In the genomic region with DNA sequence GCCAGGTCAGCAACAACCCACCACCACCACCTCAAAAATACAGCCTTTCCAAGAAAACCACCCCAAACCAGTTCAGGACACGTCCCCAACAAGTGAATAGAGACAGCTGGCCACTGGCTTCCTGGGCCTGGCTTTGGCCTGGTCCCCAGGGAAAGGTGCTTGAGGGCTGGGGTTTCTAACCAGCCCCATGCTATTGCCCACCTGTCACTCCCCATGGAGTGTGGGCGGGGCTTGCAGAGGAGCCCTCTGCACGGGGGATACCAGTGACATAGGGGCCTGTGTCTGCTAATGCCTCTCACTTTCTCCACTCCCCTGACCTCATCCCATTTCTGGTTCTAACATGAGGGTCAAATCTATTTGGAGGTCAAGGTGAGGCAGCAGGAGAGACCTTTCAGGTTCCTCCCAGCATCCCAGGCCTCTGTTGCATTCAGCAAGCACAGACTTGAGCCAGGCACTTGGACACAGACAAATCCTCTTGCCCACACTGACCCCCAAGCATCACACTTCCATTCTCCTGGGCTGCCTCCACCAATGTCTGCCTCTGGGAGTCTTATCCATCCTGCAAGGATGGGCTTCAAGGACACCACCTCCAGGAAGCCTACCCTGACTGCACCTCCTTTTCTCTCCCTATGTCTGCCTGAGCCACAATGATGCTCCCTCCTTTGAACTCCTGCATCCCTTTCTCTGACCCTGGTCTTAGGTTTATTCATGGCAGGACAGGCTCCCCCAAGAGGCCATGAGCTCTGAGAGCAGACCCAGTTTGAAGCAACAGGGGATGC, we compare ENCODE assay signal across 19 cellular contexts. TPM values are rescaled to one million over a fixed set of nuclear protein-coding genes. Genes with fewer than 3 reads are reported as not detected.
DNase-seq lines count a peak whose midpoint lies in the region; ATAC-seq, FAIRE-seq and TF ChIP-seq lines count a peak whose summit lies in the region.
"Had no signal": no experiment of that assay in that cellular context is flagged by ENCODE, and none has a peak within 500 bp of the region (broad histone marks: within the 10 kb centered on the region; RNA-seq: fewer than 3 reads in every experiment).

No MANE protein-coding gene starts in this region.

- H3K27me3 Mint-ChIP-seq in neural progenitor cell (ENCODE audit: insufficient read depth, low read depth) (peaks cover 12% of the 10 kb centered on the region), MCF 10A (ENCODE audit: insufficient read depth, unreplicated experiment) (peaks cover 17% of the 10 kb centered on the region)

- H3K4me2 ChIP-seq in A549 (no peak overlapping the region), neural progenitor cell (no peak overlapping the region)
- H3K4me2 ChIP-seq: BLaER1 had no signal

- H4K20me1 ChIP-seq in neural progenitor cell (ENCODE audit: low read depth): no peaks in the 10 kb centered on the region
- H4K20me1 ChIP-seq: BLaER1 had no signal

- intact Hi-C loops in MCF 10A (cut with micrococcal nuclease): no loop called here

- H3K9ac ChIP-seq in neural progenitor cell: no peak overlapping the region
- H3K9ac ChIP-seq: BLaER1, GM23248 had no signal

- no peak overlapping the region for H2AFZ ChIP-seq in neural progenitor cell (replicated peaks)
- H2AFZ ChIP-seq: GM23248 had no signal

- H3K27ac ChIP-seq in A549: no peak overlapping the region
- H3K27ac ChIP-seq in neural progenitor cell: no peak overlapping the region
- H3K27ac ChIP-seq: BLaER1, GM23248 had no signal

- BruUV-seq in MCF 10A (replicated peaks; lab: Mats Ljungman, UMichigan): no TSS peak

- H3K4me3 ChIP-seq in A549 (no peak overlapping the region), neural progenitor cell (no peak overlapping the region)
- H3K4me3 ChIP-seq: BLaER1, GM23248 had no signal

- POLR2A ChIA-PET in A549 (lab: Yijun Ruan, JAX): no interaction called here
- POLR2A ChIA-PET in MCF 10A (lab: Yijun Ruan, JAX): interaction anchor here (0.6 kb wide), 1 partner anchor 1106 kb away, joined by 4 read pairs; no protein-coding TSS in a partner anchor

- peaks cover 2% of the 10 kb centered on the region for H3K9me3 Mint-ChIP-seq in neural progenitor cell
- no peaks in the 10 kb centered on the region for H3K9me3 Mint-ChIP-seq in MCF 10A (ENCODE audit: unreplicated experiment)

- TF ChIP-seq CTCF in A549 (IDR thresholded peaks at IDR 0.05): no peak
- TF ChIP-seq CTCF in GM13976 (IDR thresholded peaks at IDR 0.05; ENCODE audit: borderline replicate concordance, control extremely low read depth, extremely low read depth, insufficient read depth, missing control alignments): no peak
- no peak for TF ChIP-seq CTCF in neural progenitor cell (IDR thresholded peaks at IDR 0.05)
- TF ChIP-seq CTCF in MCF 10A (IDR thresholded peaks at IDR 0.05; ENCODE audit: unreplicated experiment): no peak

- in situ Hi-C loops in GM13976 (cut with MboI; ENCODE audit: low sequenced_read_pairs, unreplicated experiment): loop anchor here (25.0 kb wide), 1 partner anchor 353 kb away; no protein-coding TSS in a partner anchor

- 55% methylated on average over 3 of the region's 3 CpGs for WGBS in A549 (ENCODE audit: missing lambda C conversion rate)

- no peak for DNase-seq in A549 (ENCODE audit: low read depth in 1 of 2, low spot score in 1 of 2)
- DNase-seq in GM13976 (ENCODE audit: low spot score): peak; percentile 23
- peak; percentile 32 for DNase-seq in NCI-H69 (lab: John Stamatoyannopoulos, UW)
- DNase-seq in neural progenitor cell (ENCODE audit: low spot score): no peak
- DNase-seq in MCF 10A (ENCODE audit: unreplicated experiment): no peak
- DNase-seq in GM03348 (ENCODE audit: low spot score): no peak
- DNase-seq: AML-193; Caco-2; CD8-positive, alpha-beta memory T cell; DND-41; GDM1; GM23248; H9 had no signal

- H3K27ac Mint-ChIP-seq in neural progenitor cell: no peak overlapping the region
- H3K27ac Mint-ChIP-seq in MCF 10A (ENCODE audit: low read depth, unreplicated experiment): no peak overlapping the region

- peaks cover 26% of the 10 kb centered on the region for H3K4me1 Mint-ChIP-seq in neural progenitor cell
- no peaks in the 10 kb centered on the region for H3K4me1 Mint-ChIP-seq in MCF 10A (ENCODE audit: insufficient read depth, unreplicated experiment)
- H3K4me1 Mint-ChIP-seq: CD8-positive, alpha-beta memory T cell had no signal

- no peak for TF ChIP-seq RAD21 in A549 (conservative IDR thresholded peaks at IDR 0.05 in 1 of 2, IDR thresholded peaks at IDR 0.05 in 1 of 2)

- H3K36me3 ChIP-seq in neural progenitor cell: no peaks in the 10 kb centered on the region
- H3K36me3 ChIP-seq: BLaER1 had no signal

- H3K36me3 Mint-ChIP-seq in neural progenitor cell: no peaks in the 10 kb centered on the region
- peaks cover 2% of the 10 kb centered on the region for H3K36me3 Mint-ChIP-seq in MCF 10A (ENCODE audit: insufficient read depth, unreplicated experiment)

- H3K79me2 ChIP-seq in neural progenitor cell (ENCODE audit: low read depth): no peaks in the 10 kb centered on the region

- CTCF ChIA-PET in A549 (lab: Yijun Ruan, JAX) (interaction anchor here (1.1 to 20.3 kb wide), 4 partner anchors 13 to 241 kb away, joined by 3 to 385 read pairs (median 6); a partner anchor contains a TSS), MCF 10A (lab: Yijun Ruan, JAX) (interaction anchor here (0.6 to 5.0 kb wide), 9 partner anchors 10 to 861 kb away, joined by 3 to 39 read pairs (median 8); no protein-coding TSS in a partner anchor)

- peaks cover 4% of the 10 kb centered on the region; the same call in 1 of the 3 replicates for H3K9me3 ChIP-seq in A549
- no peaks in the 10 kb centered on the region for H3K9me3 ChIP-seq in neural progenitor cell (ENCODE audit: low read depth)
- H3K9me3 ChIP-seq: Caco-2 had no signal

- TF ChIP-seq POLR2A in A549 (IDR thresholded peaks at IDR 0.05; ENCODE audit: low read length): no peak

- H3K4me1 ChIP-seq in A549 (no peaks in the 10 kb centered on the region), neural progenitor cell (peaks cover 23% of the 10 kb centered on the region)
- H3K4me1 ChIP-seq: BLaER1, Caco-2 had no signal

- peaks cover 10% of the 10 kb centered on the region for H3F3A ChIP-seq in neural progenitor cell (ENCODE audit: low read depth)

- no peak for TF ChIP-seq EP300 in A549 (IDR thresholded peaks at IDR 0.05)

- peak overlapping the region; percentile 57 for H3K4me3 Mint-ChIP-seq in neural progenitor cell
- no peak overlapping the region for H3K4me3 Mint-ChIP-seq in MCF 10A (ENCODE audit: unreplicated experiment)
- H3K4me3 Mint-ChIP-seq: CD8-positive, alpha-beta memory T cell; H9 had no signal

- H3K27me3 ChIP-seq in neural progenitor cell: no peaks in the 10 kb centered on the region
- H3K27me3 ChIP-seq: BLaER1 had no signal

- no peak for FAIRE-seq in A549 (lab: Jason Lieb, UNC)
- FAIRE-seq: GM18507, HepG2, HTR-8/SVneo had no signal

- ATAC-seq in A549 (no peak), GM21723 (IDR thresholded peaks at IDR 0.05; ENCODE audit: unreplicated experiment) (no peak)
- ATAC-seq: HepG2 had no signal

TF ChIP-seq in A549, 52 proteins besides CTCF, POLR2A, EP300 and RAD21:
- TF ChIP-seq ZFP36 (IDR thresholded peaks at IDR 0.05; ENCODE audit: borderline replicate concordance, partially characterized antibody) (peak; percentile 76), KDM1A (IDR thresholded peaks at IDR 0.05; ENCODE audit: low read depth) (no peak), HEYL (CRISPR knock-in tag; IDR thresholded peaks at IDR 0.05) (no peak), POLR2AphosphoS2 (conservative IDR thresholded peaks at IDR 0.05; ENCODE audit: low read length) (no peak), JUN (IDR thresholded peaks at IDR 0.05) (no peak), BHLHE40 (IDR thresholded peaks at IDR 0.05; ENCODE audit: low read depth, low read length) (no peak)
- TF ChIP-seq, protein P1, sequence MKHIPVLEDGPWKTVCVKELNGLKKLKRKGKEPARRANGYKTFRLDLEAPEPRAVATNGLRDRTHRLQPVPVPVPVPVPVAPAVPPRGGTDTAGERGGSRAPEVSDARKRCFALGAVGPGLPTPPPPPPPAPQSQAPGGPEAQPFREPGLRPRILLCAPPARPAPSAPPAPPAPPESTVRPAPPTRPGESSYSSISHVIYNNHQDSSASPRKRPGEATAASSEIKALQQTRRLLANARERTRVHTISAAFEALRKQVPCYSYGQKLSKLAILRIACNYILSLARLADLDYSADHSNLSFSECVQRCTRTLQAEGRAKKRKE (CRISPR knock-in tag; IDR thresholded peaks at IDR 0.05; ENCODE audit: low read depth): no peak
TF ChIP-seq in A549: peak in this region for 1.

RNA-seq across cellular contexts. Expression of a gene that starts 16.1 kb away (rescaled TPM):
- polyA plus RNA-seq in A549 (2011; rRNA removed) (2.6 and 3.0 TPM in 2 replicates), A549 (2017; fragmentation: RNase III; extraction: RNeasy Plus Mini Kit Qiagen cat#74134 plus additional on column Dnase treatment) (1.8 to 2.7 TPM (median 1.9 TPM) in 3 replicates)
- 2.1 and 2.5 TPM in 2 replicates for polyA plus RNA-seq in A549 (2012; cell fraction: cytosol; rRNA removed)
- 2.0 and 2.6 TPM in 2 replicates for polyA plus RNA-seq in A549 (2012; cell fraction: nucleus; rRNA removed)
- 1.9 and 4.3 TPM in 2 replicates for polyA minus RNA-seq in A549 (2011; rRNA and poly(A)+ RNA removed)
- total RNA-seq in neural progenitor cell (ENCODE audit: low replicate concordance) (0.75 and 0.84 TPM in 2 replicates), MCF 10A (2022) (9.0 and 13.6 TPM in 2 replicates)

RNA-seq across cellular contexts. Expression of a gene that starts 50.4 kb away (rescaled TPM):
- 94.9 and 120 TPM in 2 replicates for polyA plus RNA-seq in A549 (2011; rRNA removed)
- polyA plus RNA-seq in A549 (2012; cell fraction: cytosol; rRNA removed): 122 and 157 TPM in 2 replicates
- polyA plus RNA-seq in A549 (2012; cell fraction: nucleus; rRNA removed): 42.4 and 61.1 TPM in 2 replicates
- 145 to 148 TPM (median 147 TPM) in 3 replicates for polyA plus RNA-seq in A549 (2017; fragmentation: RNase III; extraction: RNeasy Plus Mini Kit Qiagen cat#74134 plus additional on column Dnase treatment)
- polyA minus RNA-seq in A549 (2011; rRNA and poly(A)+ RNA removed): 44.1 and 57.0 TPM in 2 replicates
- total RNA-seq in neural progenitor cell (ENCODE audit: low replicate concordance): 33.6 and 49.6 TPM in 2 replicates
- total RNA-seq in MCF 10A (2022): 52.5 and 58.4 TPM in 2 replicates

RNA-seq across cellular contexts. Expression of a gene that starts 50.5 kb away (rescaled TPM):
- polyA plus RNA-seq in A549 (2011; rRNA removed): 0.17 TPM in 1 of 2 replicates, not detected in the other
- polyA plus RNA-seq in A549 (2012; cell fraction: cytosol; rRNA removed): not detected in 2 replicates
- not detected in 2 replicates for polyA plus RNA-seq in A549 (2012; cell fraction: nucleus; rRNA removed)
- 0.18 TPM in 1 of 3 replicates, not detected in the others for polyA plus RNA-seq in A549 (2017; fragmentation: RNase III; extraction: RNeasy Plus Mini Kit Qiagen cat#74134 plus additional on column Dnase treatment)
- not detected in 2 replicates for polyA minus RNA-seq in A549 (2011; rRNA and poly(A)+ RNA removed)
- total RNA-seq in neural progenitor cell (ENCODE audit: low replicate concordance): 1.7 and 3.7 TPM in 2 replicates
- not detected in 2 replicates for total RNA-seq in MCF 10A (2022)
- total RNA-seq: A673; Caco-2; CD8-positive, alpha-beta memory T cell; GM23248; H9; HepG2 had no signal
- polyA plus RNA-seq: CD8-positive, alpha-beta memory T cell; GM23248; HepG2 had no signal

Comparison
In these comparisons a context has a peak if more than half of its experiments do, and no peak if none do; other contexts are left out.
1. DNase-seq: peak in GM13976 (single experiment) and NCI-H69 (single experiment); none in A549 (0 of 2), neural progenitor cell (single experiment), MCF 10A (single experiment) and GM03348 (single experiment).